In the genomic region with DNA sequence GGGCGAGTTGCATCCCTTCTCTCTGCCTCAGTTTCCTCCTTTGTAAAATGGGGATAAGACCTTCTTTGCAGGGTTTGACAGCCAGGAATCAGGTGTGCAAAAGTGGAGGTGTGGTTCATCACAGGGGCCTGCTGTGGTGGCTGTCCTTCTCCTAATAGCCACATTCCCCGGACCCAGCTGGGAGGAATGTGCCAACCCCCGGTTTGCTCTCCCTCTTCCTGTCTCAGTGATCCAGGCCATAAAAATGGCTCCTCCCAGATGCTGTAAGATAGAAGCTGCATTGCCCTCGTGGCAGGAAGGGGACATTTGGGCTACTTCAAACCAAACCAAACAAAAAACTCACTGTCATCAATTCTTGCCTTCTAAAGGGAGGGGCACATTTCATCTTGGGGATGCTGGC, we compare ENCODE assay signal across 8 cellular contexts. TPM values are rescaled to one million over a fixed set of nuclear protein-coding genes. Genes with fewer than 3 reads are reported as not detected.
DNase-seq lines count a peak whose midpoint lies in the region; ATAC-seq and TF ChIP-seq lines count a peak whose summit lies in the region.
"Not testable (repeated sequence)": the region's sequence is repeated elsewhere in the genome, so short reads cannot be mapped to it uniquely, and the experiment has no call there.

No MANE protein-coding gene starts in this region.

- H3K4me2 ChIP-seq in IMR-90 (ENCODE audit: low read depth, low read length); mesendoderm (ENCODE audit: low read length): not testable (repeated sequence)

- H2AK5ac ChIP-seq in IMR-90 (ENCODE audit: low read depth, low read length); mesendoderm (ENCODE audit: low read length): not testable (repeated sequence)

- BruUV-seq in IMR-90 (replicated peaks; lab: Mats Ljungman, UMichigan): not testable (repeated sequence)

- CTCF ChIA-PET in IMR-90 (lab: Yijun Ruan, JAX): not testable (repeated sequence)

- peak; percentile 45 for DNase-seq in AG08395 (ENCODE audit: low spot score)
- not testable (repeated sequence) for DNase-seq in IMR-90; adipocyte (ENCODE audit: low read depth); right atrium auricular region (ENCODE audit: low spot score); vagina (ENCODE audit: extremely low spot score in 2 of 2)
- peak; percentile 65 for DNase-seq in mesendoderm

- not testable (repeated sequence) for H3K23ac ChIP-seq in IMR-90 (ENCODE audit: low read depth, low read length); mesendoderm (ENCODE audit: low read length)

- not testable (repeated sequence) for H3K79me2 ChIP-seq in mesendoderm (ENCODE audit: control insufficient read depth, insufficient read depth, low read length)

- not testable (repeated sequence) for H2AFZ ChIP-seq in IMR-90 (replicated peaks; ENCODE audit: low read length, poor library complexity)

- H3K4ac ChIP-seq in IMR-90 (ENCODE audit: low read depth, low read length); mesendoderm (ENCODE audit: low read depth, low read length): not testable (repeated sequence)

- not testable (repeated sequence) for H4K8ac ChIP-seq in IMR-90 (ENCODE audit: low read depth in 2 of 2, low read length in 2 of 2); mesendoderm (ENCODE audit: low read depth, low read length)

- intact Hi-C loops in IMR-90 (cut with micrococcal nuclease); vagina (cut with DNase I): not testable (repeated sequence)

- not testable (repeated sequence) for H3K9me1 ChIP-seq in IMR-90 (ENCODE audit: insufficient read depth, low read length)

- ATAC-seq in IMR-90 (ENCODE audit: low read depth): peak; percentile 27; the same call in 1 of the 2 replicates

- not testable (repeated sequence) for H3K4me1 ChIP-seq in IMR-90 (ENCODE audit: control insufficient read depth, insufficient read depth, low read length); mesendoderm (ENCODE audit: control insufficient read depth, low read depth, low read length)
- peaks cover 18% of the 10 kb centered on the region for H3K4me1 ChIP-seq in adipocyte (ENCODE audit: control insufficient read depth, insufficient read depth, low read length)
- peaks cover 0 to 14% of the 10 kb centered on the region in 2 donors for H3K4me1 ChIP-seq in esophagus (ENCODE audit: control insufficient read depth in 2 of 2, insufficient read depth in 2 of 2, low read length in 1 of 2)
- H3K4me1 ChIP-seq in right atrium auricular region: peaks cover 0 to 23% of the 10 kb centered on the region in 2 donors
- H3K4me1 ChIP-seq in skeletal muscle tissue (ENCODE audit: control insufficient read depth in 3 of 3, insufficient read depth in 3 of 3, low read length in 3 of 3): peaks cover 14 to 18% (median 16%) of the 10 kb centered on the region in 3 donors
- peaks cover 24% of the 10 kb centered on the region for H3K4me1 ChIP-seq in vagina

- not testable (repeated sequence) for H2BK5ac ChIP-seq in IMR-90 (ENCODE audit: low read depth, low read length, poor library complexity, severe bottlenecking); mesendoderm (ENCODE audit: low read length)

- H4K5ac ChIP-seq in IMR-90 (ENCODE audit: low read depth, low read length); mesendoderm (ENCODE audit: low read length): not testable (repeated sequence)

- H3K27ac ChIP-seq in IMR-90 (ENCODE audit: insufficient read depth, low read length); mesendoderm (ENCODE audit: low read depth, low read length): not testable (repeated sequence)
- H3K27ac ChIP-seq in esophagus (ENCODE audit: low read depth in 2 of 2, low read length in 1 of 2) (peak overlapping the region; percentile 16 to 79), right atrium auricular region (peak overlapping the region; percentile 83 to 95), skeletal muscle tissue (ENCODE audit: low read depth, low read length) (peak overlapping the region; percentile 19), vagina (peak overlapping the region; percentile 69)

- not testable (repeated sequence) for TF ChIP-seq RAD21 in IMR-90 (IDR thresholded peaks at IDR 0.05; ENCODE audit: low read length)

- dilution Hi-C loops in IMR-90 (cut with HindIII; ENCODE audit: low sequenced_read_pairs, unreplicated experiment): not testable (repeated sequence)

- not testable (repeated sequence) for H2AK9ac ChIP-seq in IMR-90 (replicated peaks; ENCODE audit: low read depth, low read length, poor library complexity)

- H2BK120ac ChIP-seq in IMR-90 (ENCODE audit: low read depth, low read length); mesendoderm (ENCODE audit: low read depth, low read length): not testable (repeated sequence)

- H3K9me3 ChIP-seq in IMR-90 (ENCODE audit: control insufficient read depth, insufficient read depth, low read length); adipocyte (ENCODE audit: control insufficient read depth, low read length); esophagus (ENCODE audit: control insufficient read depth in 2 of 2, insufficient read depth in 1 of 2, low read depth in 1 of 2, low read length in 1 of 2); right atrium auricular region; skeletal muscle tissue (ENCODE audit: control insufficient read depth in 3 of 3, low read length in 3 of 3); vagina: not testable (repeated sequence)

- in situ Hi-C loops in IMR-90 (cut with MboI; ENCODE audit: low sequenced_read_pairs): not testable (repeated sequence)

- H3K27me3 ChIP-seq in IMR-90 (ENCODE audit: control insufficient read depth, insufficient read depth, low read length): peaks cover 15% of the 10 kb centered on the region
- not testable (repeated sequence) for H3K27me3 ChIP-seq in adipocyte (replicated peaks; ENCODE audit: control insufficient read depth, insufficient read depth, low read length); esophagus (ENCODE audit: control insufficient read depth in 1 of 2, insufficient read depth in 2 of 2, low read length in 2 of 2); right atrium auricular region; mesendoderm (ENCODE audit: insufficient read depth, low read length, poor library complexity); skeletal muscle tissue (ENCODE audit: control insufficient read depth in 3 of 3, insufficient read depth in 3 of 3, low read length in 3 of 3); vagina

- not testable (repeated sequence) for H3K36me3 ChIP-seq in IMR-90 (ENCODE audit: control insufficient read depth, insufficient read depth, low read length); adipocyte (ENCODE audit: control insufficient read depth, insufficient read depth, low read length, severe bottlenecking); esophagus (ENCODE audit: control insufficient read depth in 2 of 2, insufficient read depth in 2 of 2, low read length in 1 of 2); right atrium auricular region; mesendoderm (ENCODE audit: control insufficient read depth, insufficient read depth, low read length); skeletal muscle tissue (ENCODE audit: control insufficient read depth in 3 of 3, insufficient read depth in 3 of 3, low read length in 3 of 3); vagina

- WGBS in IMR-90 (ENCODE audit: extremely low coverage in 2 of 2, insufficient read length in 1 of 2), 2 experiments: no CpG with 5 or more reads among the region's 4 CpGs
- WGBS in esophagus, 2 donors: 44 to 50% methylated on average over 4 of the region's 4 CpGs
- no CpG with 5 or more reads among the region's 4 CpGs for WGBS in mesendoderm (ENCODE audit: extremely low coverage, insufficient coverage, low lambda C conversion rate)

- H3K79me1 ChIP-seq in IMR-90 (ENCODE audit: low read depth in 1 of 2, low read length in 2 of 2); mesendoderm (ENCODE audit: low read length): not testable (repeated sequence)

- not testable (repeated sequence) for H3K9ac ChIP-seq in IMR-90 (ENCODE audit: low read depth, low read length); mesendoderm (ENCODE audit: low read length)
- H3K9ac ChIP-seq in adipocyte (ENCODE audit: low read length): peak overlapping the region; percentile 87
- peak overlapping the region in 2 of 3 donors; percentile 40 to 56 for H3K9ac ChIP-seq in skeletal muscle tissue (ENCODE audit: low read depth in 1 of 3, low read length in 3 of 3)

- POLR2A ChIA-PET in IMR-90 (lab: Charles Lee; ENCODE audit: unreplicated experiment): not testable (repeated sequence)

- not testable (repeated sequence) for H4K91ac ChIP-seq in IMR-90 (ENCODE audit: insufficient read depth, low read depth, low read length)

- not testable (repeated sequence) for H3K18ac ChIP-seq in IMR-90 (ENCODE audit: low read depth, low read length); mesendoderm (ENCODE audit: low read length)

- not testable (repeated sequence) for TF ChIP-seq CTCF in IMR-90 (conservative IDR thresholded peaks at IDR 0.05; ENCODE audit: low read depth, low read length); right atrium auricular region (IDR thresholded peaks at IDR 0.05); vagina (IDR thresholded peaks at IDR 0.05)

- TF ChIP-seq POLR2A in IMR-90 (IDR thresholded peaks at IDR 0.05; ENCODE audit: low read depth, low read length); vagina (IDR thresholded peaks at IDR 0.05): not testable (repeated sequence)

- H4K20me1 ChIP-seq in IMR-90 (ENCODE audit: insufficient read depth, low read length): not testable (repeated sequence)

- not testable (repeated sequence) for H3K56ac ChIP-seq in IMR-90 (ENCODE audit: extremely low read depth, insufficient read depth, low read length); mesendoderm (ENCODE audit: low read length)

- H3K14ac ChIP-seq in IMR-90 (replicated peaks; ENCODE audit: low read depth, low read length): not testable (repeated sequence)

- not testable (repeated sequence) for H2BK20ac ChIP-seq in IMR-90 (ENCODE audit: low read depth, low read length)

- not testable (repeated sequence) for H2BK15ac ChIP-seq in IMR-90 (ENCODE audit: low read depth, low read length); mesendoderm (replicated peaks; ENCODE audit: low read depth)

- H3K4me3 ChIP-seq in IMR-90 (ENCODE audit: insufficient read depth, low read depth, low read length); esophagus (ENCODE audit: low read depth in 1 of 2, low read length in 2 of 2); right atrium auricular region; mesendoderm (ENCODE audit: low read length); vagina: not testable (repeated sequence)
- H3K4me3 ChIP-seq in adipocyte (ENCODE audit: low read length) (peak overlapping the region; percentile 75), skeletal muscle tissue (ENCODE audit: low read length in 3 of 3) (peak overlapping the region in 2 of 3 donors; percentile 32 to 41)

RNA-seq across cellular contexts. Expression of a gene that starts 26.3 kb away (rescaled TPM):
- 2.5 and 2.8 TPM in 2 replicates for total RNA-seq in IMR-90 (2012; rRNA removed)
- polyA plus RNA-seq in IMR-90 (2012; rRNA removed): 5.3 and 7.4 TPM in 2 replicates
- 3.1 and 5.0 TPM in 2 replicates for polyA plus RNA-seq in IMR-90 (2012; cell fraction: cytosol; rRNA removed)
- 18.4 and 27.2 TPM in 2 replicates for polyA plus RNA-seq in IMR-90 (2012; cell fraction: nucleus; rRNA removed; ENCODE audit: low replicate concordance)
- 1 to 10 TPM; 6.8 to 8.0 TPM for polyA plus RNA-seq in esophagus
- total RNA-seq in right atrium auricular region: 10 to 100 TPM; 10.6 to 18.0 TPM
- 13.4 TPM for polyA plus RNA-seq in mesendoderm (2013, experiment 1 of 2)
- 13.1 TPM for polyA plus RNA-seq in mesendoderm (2013, experiment 2 of 2)
- 11.5 TPM for total RNA-seq in skeletal muscle tissue
- 74.2 TPM for total RNA-seq in vagina
